Comparison of ENCODE assay signal across 20 cellular contexts in genomic region chr2:46034535-46034934, GRCh38.
DNase-seq lines count a peak whose midpoint lies in the region; ATAC-seq, FAIRE-seq and TF ChIP-seq lines count a peak whose summit lies in the region.
"Had no signal": no experiment of that assay in that cellular context is flagged by ENCODE, and none has a peak within 500 bp of the region (broad histone marks: within the 10 kb centered on the region; RNA-seq: fewer than 3 reads in every experiment).

No MANE protein-coding gene starts in this region.

- no peaks in the 10 kb centered on the region for H3K36me3 ChIP-seq in pancreas
- H3K36me3 ChIP-seq: gastroesophageal sphincter, SJSA1 had no signal

- BruUV-seq in Calu3 (replicated peaks; lab: Mats Ljungman, UMichigan) = no TSS peak

- H3K36me3 Mint-ChIP-seq in Calu3 (ENCODE audit: insufficient read depth, unreplicated experiment) = no peaks in the 10 kb centered on the region
- H3K36me3 Mint-ChIP-seq in activated naive CD8-positive, alpha-beta T cell treated with anti-CD3 and anti-CD28 coated beads for 36 hours = no peaks in the 10 kb centered on the region
- H3K36me3 Mint-ChIP-seq: activated naive CD4-positive, alpha-beta T cell treated with anti-CD3 and anti-CD28 coated beads, Interleukin-2, amount 10 ng/mL, durations not matched to agents 7 days and 5 days had no signal

- H3K4me3 Mint-ChIP-seq in Calu3 (ENCODE audit: low read depth, unreplicated experiment) = no peak overlapping the region
- H3K4me3 Mint-ChIP-seq in activated naive CD8-positive, alpha-beta T cell treated with anti-CD3 and anti-CD28 coated beads for 36 hours = no peak overlapping the region
- H3K4me3 Mint-ChIP-seq: activated naive CD4-positive, alpha-beta T cell treated with anti-CD3 and anti-CD28 coated beads, Interleukin-2, amount 10 ng/mL, durations not matched to agents 7 days and 5 days; CD8-positive, alpha-beta memory T cell; dendritic cell treated with granulocyte-macrophage colony-stimulating factor and Interleukin-4, amounts not matched to agents 40 ng/mL and 50 ng/mL, for 4 days had no signal

- no peak overlapping the region for H3K27ac ChIP-seq in pancreas
- H3K27ac ChIP-seq: epithelial cell of prostate, gastroesophageal sphincter, SJSA1 had no signal

- H3K9me3 ChIP-seq in pancreas = no peaks in the 10 kb centered on the region
- H3K9me3 ChIP-seq: gastroesophageal sphincter, SJSA1 had no signal

- DNase-seq in Calu3 = peak; percentile 36
- DNase-seq in dermis blood vessel endothelial cell = peak; percentile 69
- DNase-seq in pancreas = peak in 2 of 6 donors; percentile 34 to 52
- no peak for DNase-seq in activated naive CD8-positive, alpha-beta T cell treated with anti-CD3 and anti-CD28 coated beads for 36 hours
- no peak for DNase-seq in stimulated activated CD4-positive, alpha-beta T cell treated with anti-CD3 and anti-CD28 coated beads, Interleukin-1b, Interleukin-23, amount 100 ng/mL, for 48 hours
- DNase-seq: activated CD4-positive, alpha-beta T cell treated with anti-CD3 and anti-CD28 coated beads for 48 hours; activated CD8-positive, alpha-beta memory T cell treated with anti-CD3 and anti-CD28 coated beads, Interleukin-2, amount 50 U/mL, for 48 hours; activated naive CD4-positive, alpha-beta T cell treated with anti-CD3 and anti-CD28 coated beads, Interleukin-2, amount 10 ng/mL, durations not matched to agents 7 days and 5 days; CD8-positive, alpha-beta memory T cell; NCI-H187; NCI-H510A; stimulated activated naive CD8-positive, alpha-beta T cell treated with anti-CD3 and anti-CD28 coated beads, Interleukin-15, Interleukin-2, amounts not matched to agents 100 U/mL and 50 U/mL, for 24 hours; T1000 had no signal

- intact Hi-C loops in Calu3 (cut with micrococcal nuclease; ENCODE audit: unreplicated experiment) = no loop called here
- intact Hi-C loops in pancreas (cut with DNase I) = no loop called here

- TF ChIP-seq CTCF in Calu3 (IDR thresholded peaks at IDR 0.05; ENCODE audit: unreplicated experiment) (no peak), pancreas (IDR thresholded peaks at IDR 0.05) (no peak)

- no peak overlapping the region for H3K27ac Mint-ChIP-seq in Calu3 (ENCODE audit: unreplicated experiment)
- no peak overlapping the region for H3K27ac Mint-ChIP-seq in activated naive CD8-positive, alpha-beta T cell treated with anti-CD3 and anti-CD28 coated beads for 36 hours
- H3K27ac Mint-ChIP-seq: activated naive CD4-positive, alpha-beta T cell treated with anti-CD3 and anti-CD28 coated beads, Interleukin-2, amount 10 ng/mL, durations not matched to agents 7 days and 5 days; CD8-positive, alpha-beta memory T cell; dendritic cell treated with granulocyte-macrophage colony-stimulating factor and Interleukin-4, amounts not matched to agents 40 ng/mL and 50 ng/mL, for 4 days had no signal

- H3K27me3 ChIP-seq in pancreas = no peaks in the 10 kb centered on the region
- H3K27me3 ChIP-seq: gastroesophageal sphincter, SJSA1 had no signal

- no peaks in the 10 kb centered on the region for H3K9me3 Mint-ChIP-seq in Calu3 (ENCODE audit: low read depth, unreplicated experiment)
- H3K9me3 Mint-ChIP-seq in activated naive CD8-positive, alpha-beta T cell treated with anti-CD3 and anti-CD28 coated beads for 36 hours = no peaks in the 10 kb centered on the region
- H3K9me3 Mint-ChIP-seq: activated naive CD4-positive, alpha-beta T cell treated with anti-CD3 and anti-CD28 coated beads, Interleukin-2, amount 10 ng/mL, durations not matched to agents 7 days and 5 days; CD8-positive, alpha-beta memory T cell; dendritic cell treated with granulocyte-macrophage colony-stimulating factor and Interleukin-4, amounts not matched to agents 40 ng/mL and 50 ng/mL, for 4 days had no signal

- peaks cover 3 to 8% (median 6%) of the 10 kb centered on the region in 3 donors for H3K4me1 ChIP-seq in pancreas

- ATAC-seq in pancreas (peak; percentile 22 to 65 (median 46)), HG02759 (IDR thresholded peaks at IDR 0.05; ENCODE audit: unreplicated experiment) (no peak), HG02623 (IDR thresholded peaks at IDR 0.05; ENCODE audit: unreplicated experiment) (no peak)
- ATAC-seq: gastroesophageal sphincter; stimulated activated naive CD8-positive, alpha-beta T cell treated with anti-CD3 and anti-CD28 coated beads, Interleukin-15, Interleukin-2, amounts not matched to agents 100 U/mL and 50 U/mL, for 24 hours had no signal

- FAIRE-seq in pancreas (lab: Jason Lieb, UNC) = no peak

- CTCF ChIA-PET in Calu3 (lab: Charles Lee) = no interaction called here

- peaks cover 36% of the 10 kb centered on the region for H3K4me1 Mint-ChIP-seq in Calu3 (ENCODE audit: low read depth, unreplicated experiment)
- no peaks in the 10 kb centered on the region for H3K4me1 Mint-ChIP-seq in activated naive CD8-positive, alpha-beta T cell treated with anti-CD3 and anti-CD28 coated beads for 36 hours
- H3K4me1 Mint-ChIP-seq: activated naive CD4-positive, alpha-beta T cell treated with anti-CD3 and anti-CD28 coated beads, Interleukin-2, amount 10 ng/mL, durations not matched to agents 7 days and 5 days; CD8-positive, alpha-beta memory T cell had no signal

- H3K4me3 ChIP-seq in pancreas = no peak overlapping the region
- H3K4me3 ChIP-seq: gastroesophageal sphincter, SJSA1 had no signal

- 73 to 79% methylated on average over 5 of the region's 5 CpGs for WGBS in pancreas, 2 donors

- no peaks in the 10 kb centered on the region for H3K27me3 Mint-ChIP-seq in Calu3 (ENCODE audit: unreplicated experiment)
- H3K27me3 Mint-ChIP-seq in activated naive CD8-positive, alpha-beta T cell treated with anti-CD3 and anti-CD28 coated beads for 36 hours = no peaks in the 10 kb centered on the region
- H3K27me3 Mint-ChIP-seq: activated naive CD4-positive, alpha-beta T cell treated with anti-CD3 and anti-CD28 coated beads, Interleukin-2, amount 10 ng/mL, durations not matched to agents 7 days and 5 days; CD8-positive, alpha-beta memory T cell; dendritic cell treated with granulocyte-macrophage colony-stimulating factor and Interleukin-4, amounts not matched to agents 40 ng/mL and 50 ng/mL, for 4 days had no signal

TF ChIP-seq in PFSK-1, 5 proteins besides CTCF, POLR2A, EP300 and RAD21:
- TF ChIP-seq SIN3A (IDR thresholded peaks at IDR 0.05; ENCODE audit: borderline replicate concordance, insufficient read depth, low read length) = no peak
- no peak for TF ChIP-seq POLR2AphosphoS5 (IDR thresholded peaks at IDR 0.05; ENCODE audit: low read depth, low read length)
- TF ChIP-seq REST (IDR thresholded peaks at IDR 0.05; ENCODE audit: insufficient read depth in 1 of 2, low read depth in 2 of 2, low read length in 2 of 2) = peak; percentile 65 to 80

Comparison
In these comparisons a context has a peak if more than half of its experiments do, and no peak if none do; other contexts are left out.
1. DNase-seq: peak in Calu3 (single experiment) and dermis blood vessel endothelial cell (single experiment); none in activated naive CD8-positive, alpha-beta T cell treated with anti-CD3 and anti-CD28 coated beads for 36 hours (single experiment) and stimulated activated CD4-positive, alpha-beta T cell treated with anti-CD3 and anti-CD28 coated beads, Interleukin-1b, Interleukin-23, amount 100 ng/mL, for 48 hours (single experiment).
2. ATAC-seq: peak in pancreas (4 of 4); none in HG02759 (single experiment) and HG02623 (single experiment).